ENCODE assay signal across 23 cellular contexts in the genomic region with DNA sequence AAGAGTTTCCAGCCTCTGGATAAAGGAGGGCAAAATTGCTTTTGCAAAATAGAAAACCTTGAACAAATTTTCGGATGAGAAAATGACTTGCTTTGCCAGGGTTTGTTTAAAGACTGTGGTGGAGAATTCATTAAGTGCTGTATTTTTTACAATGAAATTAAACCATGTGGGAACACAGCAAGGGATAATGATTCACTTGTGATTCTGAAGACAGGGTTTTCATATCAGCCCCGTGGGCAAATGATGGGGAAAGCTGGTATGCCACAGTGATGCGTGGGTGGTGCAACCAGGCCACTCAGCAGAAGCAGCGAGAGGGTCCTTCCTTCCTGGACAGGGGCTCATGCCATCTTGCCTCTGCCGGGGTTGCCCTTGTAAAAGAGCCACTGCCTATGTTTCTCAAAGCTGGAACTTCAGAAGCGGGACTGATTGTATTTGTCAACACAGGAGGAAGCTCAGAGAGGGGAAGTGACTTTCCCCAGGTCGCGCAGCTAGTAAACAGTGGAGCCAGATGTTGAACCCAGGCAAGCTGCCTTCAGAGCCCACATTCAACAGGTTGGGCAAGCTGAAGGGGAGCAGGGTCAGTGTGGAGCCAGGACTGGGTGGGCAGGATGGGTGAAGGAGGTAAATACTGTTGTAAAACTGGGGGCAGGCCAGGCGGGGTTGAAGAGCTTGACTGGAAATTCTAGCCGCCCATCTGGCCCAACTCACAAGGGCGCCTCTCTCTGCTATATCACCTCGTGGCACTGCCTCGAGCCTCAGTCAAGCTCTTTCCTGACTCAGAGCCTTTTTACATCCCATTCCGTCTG.
DNase-seq lines count a peak whose midpoint lies in the region; ATAC-seq and TF ChIP-seq lines count a peak whose summit lies in the region.
"Had no signal": no experiment of that assay in that cellular context is flagged by ENCODE, and none has a peak within 500 bp of the region (broad histone marks: within the 10 kb centered on the region; RNA-seq: fewer than 3 reads in every experiment).

No MANE protein-coding gene starts in this region.

- H3K4me3 ChIP-seq in mammary epithelial cell (replicated peaks in 1 of 3; ENCODE audit: insufficient read depth in 1 of 3, low read depth in 2 of 3, low read length in 3 of 3) = no peak overlapping the region
- H3K4me3 ChIP-seq: ascending aorta, prostate gland had no signal

- no peak overlapping the region for H3K4me3 Mint-ChIP-seq in MCF 10A (ENCODE audit: unreplicated experiment)
- no peak overlapping the region for H3K4me3 Mint-ChIP-seq in progenitor cell of endocrine pancreas (ENCODE audit: low read depth)
- H3K4me3 Mint-ChIP-seq: activated naive CD8-positive, alpha-beta T cell; CD8-positive, alpha-beta T cell; nephron; WTC11 had no signal

- no peak overlapping the region for H2AFZ ChIP-seq in mammary epithelial cell (ENCODE audit: low read depth, low read length)

- POLR2A ChIA-PET in MCF 10A (lab: Yijun Ruan, JAX) = interaction anchor here (0.6 to 1.8 kb wide), 2 partner anchors 528 to 812 kb away, joined by 3 to 7 read pairs; no protein-coding TSS in a partner anchor

- dilution Hi-C loops in mammary epithelial cell (cut with HindIII; ENCODE audit: low sequenced_read_pairs) = no loop called here

- H3K4me1 Mint-ChIP-seq in MCF 10A (ENCODE audit: insufficient read depth, unreplicated experiment) = peaks cover 19% of the 10 kb centered on the region
- peaks cover 10% of the 10 kb centered on the region for H3K4me1 Mint-ChIP-seq in progenitor cell of endocrine pancreas (ENCODE audit: low read depth)
- H3K4me1 Mint-ChIP-seq: WTC11 had no signal

- no peaks in the 10 kb centered on the region for H3K9me3 ChIP-seq in mammary epithelial cell (replicated peaks; ENCODE audit: insufficient read depth, low read length)
- H3K9me3 ChIP-seq: ascending aorta, prostate gland had no signal

- H3K79me2 ChIP-seq in mammary epithelial cell (ENCODE audit: insufficient read depth, low read length) = no peaks in the 10 kb centered on the region

- TF ChIP-seq CTCF in mammary epithelial cell (conservative IDR thresholded peaks at IDR 0.05 in 1 of 2, IDR thresholded peaks at IDR 0.05 in 1 of 2; ENCODE audit: extremely low read depth in 1 of 2, insufficient read depth in 1 of 2, low read depth in 1 of 2, low read length in 2 of 2) = no peak
- no peak for TF ChIP-seq CTCF in MCF 10A (IDR thresholded peaks at IDR 0.05; ENCODE audit: unreplicated experiment)
- no peak for TF ChIP-seq CTCF in progenitor cell of endocrine pancreas (IDR thresholded peaks at IDR 0.05; ENCODE audit: unreplicated experiment)

- H3K27me3 ChIP-seq in mammary epithelial cell (ENCODE audit: insufficient read depth, low read length) = no peaks in the 10 kb centered on the region
- H3K27me3 ChIP-seq: ascending aorta had no signal

- no peak overlapping the region for H3K9ac ChIP-seq in mammary epithelial cell (ENCODE audit: insufficient read depth, low read length)

- in situ Hi-C loops in mammary epithelial cell (cut with MboI; ENCODE audit: low sequenced_read_pairs in 2 of 2) = loop anchor here (25.0 kb wide), 1 partner anchor 573 kb away; no protein-coding TSS in a partner anchor

- H3K27ac ChIP-seq in mammary epithelial cell (ENCODE audit: insufficient read depth, low read depth, low read length) = no peak overlapping the region
- H3K27ac ChIP-seq: ascending aorta, prostate gland had no signal

- H3K36me3 Mint-ChIP-seq in MCF 10A (ENCODE audit: insufficient read depth, unreplicated experiment) = no peaks in the 10 kb centered on the region
- peaks cover 22% of the 10 kb centered on the region for H3K36me3 Mint-ChIP-seq in progenitor cell of endocrine pancreas (ENCODE audit: insufficient read depth)
- H3K36me3 Mint-ChIP-seq: activated naive CD8-positive, alpha-beta T cell; CD8-positive, alpha-beta T cell had no signal

- no peak overlapping the region for H3K27ac Mint-ChIP-seq in MCF 10A (ENCODE audit: low read depth, unreplicated experiment)
- peak overlapping the region; percentile 53 for H3K27ac Mint-ChIP-seq in progenitor cell of endocrine pancreas
- H3K27ac Mint-ChIP-seq: activated naive CD8-positive, alpha-beta T cell; CD8-positive, alpha-beta T cell; nephron; WTC11 had no signal

- H3K9me3 Mint-ChIP-seq in MCF 10A (ENCODE audit: unreplicated experiment) = peaks cover 7% of the 10 kb centered on the region
- no peaks in the 10 kb centered on the region for H3K9me3 Mint-ChIP-seq in progenitor cell of endocrine pancreas (ENCODE audit: low read depth)
- H3K9me3 Mint-ChIP-seq: CD8-positive, alpha-beta T cell; nephron had no signal

- peaks cover 15% of the 10 kb centered on the region for H3K4me1 ChIP-seq in mammary epithelial cell (ENCODE audit: insufficient read depth, low read length)
- H3K4me1 ChIP-seq: prostate gland had no signal

- no peaks in the 10 kb centered on the region for H4K20me1 ChIP-seq in mammary epithelial cell (ENCODE audit: insufficient read depth, low read length)

- DNase-seq in mammary epithelial cell (peak; percentile 42), MCF 10A (ENCODE audit: unreplicated experiment) (no peak), T1000 (lab: John Stamatoyannopoulos, UW) (peak; percentile 32), foreskin melanocyte (peak; percentile 74), progenitor cell of endocrine pancreas (ENCODE audit: low spot score, unreplicated experiment) (no peak), UCSD-AML1 (lab: John Stamatoyannopoulos, UW; ENCODE audit: unreplicated experiment) (no peak), NOMO-1 (lab: John Stamatoyannopoulos, UW; ENCODE audit: unreplicated experiment in 2 of 2) (no peak)
- DNase-seq: activated CD8-positive, alpha-beta memory T cell treated with anti-CD3 and anti-CD28 coated beads, Interleukin-2, amount 50 U/mL, for 48 hours; CD8-positive, alpha-beta T cell; cerebellar nuclear complex; NCI-H1105; NCI-H2029; NCI-H2227 treated with DMSO at 0.1 percent for 48 hours; NCI-H82; stimulated activated CD4-positive, alpha-beta T cell treated with anti-CD3 and anti-CD28 coated beads, Interleukin-1b, Interleukin-23, amount 100 ng/mL, for 48 hours; substantia nigra had no signal

- H3K36me3 ChIP-seq in mammary epithelial cell (ENCODE audit: insufficient read depth, low read length) = no peaks in the 10 kb centered on the region
- H3K36me3 ChIP-seq: prostate gland had no signal

- H3K27me3 Mint-ChIP-seq in MCF 10A (ENCODE audit: insufficient read depth, unreplicated experiment) (peaks cover 40% of the 10 kb centered on the region), progenitor cell of endocrine pancreas (no peaks in the 10 kb centered on the region)
- H3K27me3 Mint-ChIP-seq: activated naive CD8-positive, alpha-beta T cell had no signal

- no TSS peak for BruUV-seq in mammary epithelial cell (replicated peaks; lab: Mats Ljungman, UMichigan)
- BruUV-seq in MCF 10A (replicated peaks; lab: Mats Ljungman, UMichigan) = no TSS peak

- no peak overlapping the region for H3K4me2 ChIP-seq in mammary epithelial cell (ENCODE audit: insufficient read depth, low read depth, low read length)

- WGBS in mammary epithelial cell (ENCODE audit: low coverage, missing lambda C conversion rate) = 52% methylated on average over 11 of the region's 14 CpGs

- intact Hi-C loops in mammary epithelial cell (cut with micrococcal nuclease) (no loop called here), MCF 10A (cut with micrococcal nuclease) (loop anchor here (10.0 kb wide), 1 partner anchor 291 kb away; no protein-coding TSS in a partner anchor)

- CTCF ChIA-PET in mammary epithelial cell (lab: Charles Lee; ENCODE audit: low non-redundant PET) (interaction anchor here (0.6 to 0.7 kb wide), 3 partner anchors 8 to 543 kb away, joined by 3 read pairs; no protein-coding TSS in a partner anchor), MCF 10A (lab: Yijun Ruan, JAX) (interaction anchor here (0.6 to 3.0 kb wide), 12 partner anchors 8 to 814 kb away, joined by 3 to 17 read pairs (median 4); no protein-coding TSS in a partner anchor)

- ATAC-seq in HG03196 (IDR thresholded peaks at IDR 0.05; ENCODE audit: unreplicated experiment) = no peak
- ATAC-seq: CD8-positive, alpha-beta T cell; left lobe of liver; WTC11 had no signal

Comparison
In these comparisons a context has a peak if more than half of its experiments do, and no peak if none do; other contexts are left out.
1. DNase-seq: peak in mammary epithelial cell (single experiment), T1000 (single experiment) and foreskin melanocyte (single experiment); none in MCF 10A (single experiment), progenitor cell of endocrine pancreas (single experiment), UCSD-AML1 (single experiment) and NOMO-1 (0 of 2).